Comparison of ENCODE assay signal across 1 cellular context in the genomic region with DNA sequence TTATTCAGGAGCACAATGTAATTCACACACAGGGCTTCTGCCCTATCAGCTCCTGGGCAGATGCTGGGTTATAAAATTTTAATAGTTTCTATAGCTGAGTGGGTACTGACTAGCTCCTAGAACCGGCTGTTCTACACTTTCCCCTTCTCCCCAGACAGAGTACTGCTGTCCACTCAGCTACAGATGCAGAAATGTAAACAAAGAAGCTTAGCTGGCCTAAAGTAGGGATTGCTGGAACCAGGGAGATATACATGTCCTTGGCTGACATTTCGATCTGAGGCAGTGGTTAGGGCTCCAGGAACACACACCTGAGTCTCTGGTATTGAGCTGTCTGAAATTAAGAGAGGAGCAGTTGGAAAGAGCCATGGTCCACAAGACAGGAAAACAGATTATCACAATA.
A peak's percentile ranks its signal among the peaks of the same experiment; 100 is the strongest.
TF ChIP-seq lines count a peak whose summit lies in the region.

No MANE protein-coding gene starts in this region.

TF ChIP-seq in HepG2, 621 proteins besides CTCF, POLR2A, EP300 and RAD21 (continued from another document):
- TF ChIP-seq GATAD2A (CRISPR knock-in tag; IDR thresholded peaks at IDR 0.05) (0 out of 2 replicates have a peak, but pooled peaks have one; percentile 18), FOXA1 (IDR thresholded peaks at IDR 0.05) (no peak), FOXA1 (CRISPR knock-in tag; IDR thresholded peaks at IDR 0.05) (peak; percentile 76), TEAD3 (CRISPR knock-in tag; optimal IDR thresholded peaks at IDR 0.05; ENCODE audit: borderline replicate concordance) (peak; percentile 5)
TF ChIP-seq in HepG2: peak in this region for 6.
